In the genomic region with DNA sequence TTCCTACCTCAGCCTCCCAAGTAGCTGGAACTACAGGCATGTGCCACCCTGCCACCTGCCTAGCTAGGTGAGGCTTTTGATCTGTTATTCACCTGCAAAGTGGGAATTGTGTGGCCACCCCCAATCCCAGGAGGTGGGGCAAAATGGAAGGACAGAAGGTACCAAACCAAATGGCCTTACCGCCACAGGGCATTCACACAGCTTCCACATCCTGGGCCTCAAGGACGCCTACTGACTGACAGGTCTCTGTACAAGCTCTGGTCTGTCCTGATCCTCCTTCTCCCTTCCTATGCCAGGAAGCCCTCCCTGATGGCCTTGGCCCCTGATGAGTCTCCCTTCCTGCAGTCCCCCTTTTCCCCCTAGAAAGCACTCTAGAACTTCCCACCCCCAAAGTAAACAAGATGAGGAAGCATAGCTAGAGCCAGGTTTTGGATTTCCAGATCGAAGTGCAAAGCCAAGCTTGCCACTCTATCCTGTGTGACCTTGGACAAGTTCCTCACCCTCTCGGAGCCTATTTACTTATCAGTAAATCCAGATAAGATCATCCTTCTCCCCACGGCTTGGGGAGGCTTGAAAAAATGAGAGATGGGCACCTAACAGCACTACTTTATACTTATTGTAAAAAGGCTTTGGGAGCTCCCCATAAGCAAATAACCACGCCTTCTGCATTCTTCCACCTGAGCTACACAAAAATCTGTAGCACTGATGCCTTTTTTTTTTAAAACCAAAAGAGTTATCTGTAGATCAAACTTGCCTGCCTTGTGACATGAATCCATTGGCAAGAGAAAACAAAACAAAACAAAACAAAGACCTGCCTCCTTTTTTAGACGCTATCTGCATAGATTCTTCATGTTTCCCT, we compare ENCODE assay signal across 24 cellular contexts. TPM values are rescaled to one million over a fixed set of nuclear protein-coding genes. Genes with fewer than 3 reads are reported as not detected.
DNase-seq lines count a peak whose midpoint lies in the region; ATAC-seq and TF ChIP-seq lines count a peak whose summit lies in the region.
"Had no signal": no experiment of that assay in that cellular context is flagged by ENCODE, and none has a peak within 500 bp of the region (broad histone marks: within the 10 kb centered on the region; RNA-seq: fewer than 3 reads in every experiment).

No MANE protein-coding gene starts in this region.

- H3K4me2 ChIP-seq in hepatocyte: peak overlapping the region; percentile 27

- no peak for TF ChIP-seq POLR2A in sigmoid colon (IDR thresholded peaks at IDR 0.05)

- CTCF ChIA-PET in Caco-2 (lab: Charles Lee): interaction anchor here (1.0 to 2.7 kb wide), 2 partner anchors 20 to 137 kb away, joined by 3 to 10 read pairs; no protein-coding TSS in a partner anchor

- no peak for TF ChIP-seq EP300 in sigmoid colon (IDR thresholded peaks at IDR 0.05)

- H3K4me1 ChIP-seq in Caco-2 (peaks cover 36% of the 10 kb centered on the region), RWPE2 (ENCODE audit: insufficient read depth, poor library complexity, severe bottlenecking) (peaks cover 48% of the 10 kb centered on the region), hepatocyte (ENCODE audit: insufficient read depth) (peaks cover 17% of the 10 kb centered on the region), sigmoid colon (peaks cover 0 to 13% (median 13%) of the 10 kb centered on the region in 4 donors)

- TF ChIP-seq CTCF in Caco-2 (IDR thresholded peaks at IDR 0.05; ENCODE audit: insufficient read depth in 1 of 2, low read depth in 1 of 2, low read length in 1 of 2, severe bottlenecking in 1 of 2, unreplicated experiment in 1 of 2): no peak
- no peak for TF ChIP-seq CTCF in RWPE2 (IDR thresholded peaks at IDR 0.05; ENCODE audit: poor library complexity, severe bottlenecking)
- TF ChIP-seq CTCF in hepatocyte (IDR thresholded peaks at IDR 0.05; ENCODE audit: poor library complexity): no peak
- no peak for TF ChIP-seq CTCF in sigmoid colon (IDR thresholded peaks at IDR 0.05)

- peak; percentile 61 to 67 for DNase-seq in Caco-2
- no peak for DNase-seq in RWPE2 (ENCODE audit: low spot score)
- no peak for DNase-seq in hepatocyte (ENCODE audit: low spot score)
- DNase-seq in sigmoid colon: peak; percentile 21
- DNase-seq in iPS-NIHi11 (ENCODE audit: low spot score): no peak
- DNase-seq in Right ventricle myocardium inferior (ENCODE audit: missing footprints): no peak
- DNase-seq in HK-2 (ENCODE audit: unreplicated experiment): no peak
- DNase-seq: activated B cell treated with CpG ODN at 0.5 μM for 24 hours; activated CD4-positive, alpha-beta memory T cell treated with anti-CD3 and anti-CD28 coated beads, Interleukin-2, amount 10 ng/mL, durations not matched to agents 7 days and 5 days; activated naive CD4-positive, alpha-beta T cell treated with anti-CD3 and anti-CD28 coated beads for 36 hours; activated T-cell treated with anti-CD3 and anti-CD28 coated beads, Interleukin-2, amount 50 U/mL, for 1 hour; DMS79 treated with DMSO at 0.1 percent for 48 hours; immature natural killer cell; NCI-H1105; NCI-H2081; nucleus accumbens; stimulated activated CD4-positive, alpha-beta T cell treated with anti-CD3 and anti-CD28 coated beads, Interleukin-12 subunit alpha, Interleukin-12 subunit beta, amount 100 ng/mL, for 4 hours had no signal

- H3K27me3 Mint-ChIP-seq in Caco-2 (ENCODE audit: insufficient read depth, unreplicated experiment): no peaks in the 10 kb centered on the region

- H3K9me2 ChIP-seq in hepatocyte (replicated peaks; ENCODE audit: insufficient read depth): no peaks in the 10 kb centered on the region

- no peaks in the 10 kb centered on the region for H3K27me3 ChIP-seq in Caco-2 (replicated peaks; ENCODE audit: control insufficient read depth, insufficient read depth, low read length)
- no peaks in the 10 kb centered on the region for H3K27me3 ChIP-seq in RWPE2 (ENCODE audit: insufficient read depth, poor library complexity, severe bottlenecking)
- peaks cover 3% of the 10 kb centered on the region for H3K27me3 ChIP-seq in hepatocyte
- peaks cover 9 to 29% (median 22%) of the 10 kb centered on the region in 3 donors for H3K27me3 ChIP-seq in sigmoid colon

- H3K27ac Mint-ChIP-seq in Caco-2 (ENCODE audit: unreplicated experiment): peak overlapping the region; percentile 33
- H3K27ac Mint-ChIP-seq: activated B cell treated with CpG ODN at 0.5 μM for 24 hours; activated CD4-positive, alpha-beta memory T cell treated with anti-CD3 and anti-CD28 coated beads, Interleukin-2, amount 10 ng/mL, durations not matched to agents 7 days and 5 days; activated naive CD4-positive, alpha-beta T cell treated with anti-CD3 and anti-CD28 coated beads for 36 hours; immature natural killer cell had no signal

- no peaks in the 10 kb centered on the region for H4K20me1 ChIP-seq in hepatocyte (ENCODE audit: insufficient read depth, poor library complexity, severe bottlenecking)

- H3K9me3 ChIP-seq in Caco-2 (no peaks in the 10 kb centered on the region), RWPE2 (ENCODE audit: severe bottlenecking) (no peaks in the 10 kb centered on the region), hepatocyte (ENCODE audit: low read depth) (no peaks in the 10 kb centered on the region), sigmoid colon (no peaks in the 10 kb centered on the region)
- H3K9me3 ChIP-seq: heart left ventricle had no signal

- ATAC-seq in RWPE2 (ENCODE audit: low read depth) (no peak), HG02678 (IDR thresholded peaks at IDR 0.05; ENCODE audit: unreplicated experiment) (no peak), Right ventricle myocardium inferior (no peak)
- ATAC-seq: heart left ventricle, Panc1 had no signal

- H3K4me1 Mint-ChIP-seq in Caco-2 (ENCODE audit: low read depth, unreplicated experiment): peaks cover 52% of the 10 kb centered on the region

- POLR2A ChIA-PET in Caco-2 (lab: Charles Lee): interaction anchor here (0.8 to 1.5 kb wide), 4 partner anchors 11 to 167 kb away, joined by 3 to 9 read pairs (median 5); partner anchors contain the start of genes ARL2BP, CIAPIN1 and COQ9

- H3K4me3 Mint-ChIP-seq in Caco-2 (ENCODE audit: unreplicated experiment): no peak overlapping the region
- H3K4me3 Mint-ChIP-seq: activated B cell treated with CpG ODN at 0.5 μM for 24 hours; activated CD4-positive, alpha-beta memory T cell treated with anti-CD3 and anti-CD28 coated beads, Interleukin-2, amount 10 ng/mL, durations not matched to agents 7 days and 5 days; activated naive CD4-positive, alpha-beta T cell treated with anti-CD3 and anti-CD28 coated beads for 36 hours; immature natural killer cell had no signal

- no peak overlapping the region for H2AFZ ChIP-seq in hepatocyte

- H3K4me3 ChIP-seq in Caco-2 (ENCODE audit: low read depth, low read length) (no peak overlapping the region), RWPE2 (ENCODE audit: severe bottlenecking) (no peak overlapping the region), hepatocyte (no peak overlapping the region), sigmoid colon (no peak overlapping the region)
- H3K4me3 ChIP-seq: coronary artery, heart left ventricle, lung, SK-N-MC had no signal

- H3K79me2 ChIP-seq in hepatocyte: peaks cover 58% of the 10 kb centered on the region

- intact Hi-C loops in Caco-2 (cut with micrococcal nuclease; ENCODE audit: unreplicated experiment): loop anchor here (1.0 kb wide), 2 partner anchors 35 to 93 kb away; partner anchors contain the start of gene ARL2BP
- intact Hi-C loops in sigmoid colon (cut with DNase I): no loop called here
- intact Hi-C loops in Right ventricle myocardium inferior (cut with DNase I): no loop called here

- H3K9me3 Mint-ChIP-seq in Caco-2 (ENCODE audit: unreplicated experiment): no peaks in the 10 kb centered on the region
- H3K9me3 Mint-ChIP-seq: activated B cell treated with CpG ODN at 0.5 μM for 24 hours; activated CD4-positive, alpha-beta memory T cell treated with anti-CD3 and anti-CD28 coated beads, Interleukin-2, amount 10 ng/mL, durations not matched to agents 7 days and 5 days; activated naive CD4-positive, alpha-beta T cell treated with anti-CD3 and anti-CD28 coated beads for 36 hours had no signal

- 62% methylated on average over 7 of the region's 7 CpGs for WGBS in hepatocyte (ENCODE audit: low lambda C conversion rate, missing lambda C conversion rate)
- WGBS in sigmoid colon, 2 donors: 36 to 63% methylated on average over 7 of the region's 7 CpGs

- BruUV-seq in Caco-2 (replicated peaks; lab: Mats Ljungman, UMichigan): no TSS peak

- H3K36me3 ChIP-seq in Caco-2 (ENCODE audit: control insufficient read depth, insufficient read depth, low read length) (no peaks in the 10 kb centered on the region; the same call in 1 of the 2 replicates), RWPE2 (ENCODE audit: low read depth) (no peaks in the 10 kb centered on the region), hepatocyte (replicated peaks; ENCODE audit: insufficient read depth, low read depth) (no peaks in the 10 kb centered on the region), sigmoid colon (no peaks in the 10 kb centered on the region)
- H3K36me3 ChIP-seq: heart left ventricle had no signal

- H3K27ac ChIP-seq in RWPE2 (ENCODE audit: poor library complexity, severe bottlenecking) (peak overlapping the region; percentile 97), hepatocyte (peak overlapping the region; percentile 5), sigmoid colon (no peak overlapping the region)
- H3K27ac ChIP-seq: coronary artery, heart left ventricle, SK-N-MC had no signal

- H3K36me3 Mint-ChIP-seq in Caco-2 (ENCODE audit: insufficient read depth, unreplicated experiment): peaks cover 30% of the 10 kb centered on the region
- H3K36me3 Mint-ChIP-seq: immature natural killer cell had no signal

RNA-seq across cellular contexts. Expression of gene PLLP, which starts 4.5 kb away (rescaled TPM):
- 53.0 and 54.0 TPM in 2 replicates for total RNA-seq in Caco-2 (2022)
- total RNA-seq in hepatocyte: 42.3 and 49.5 TPM in 2 replicates
- 31.0 and 38.7 TPM in 2 replicates for polyA plus RNA-seq in hepatocyte
- total RNA-seq in sigmoid colon: 1 to 10 TPM in 3 of 4 donors, under 1 TPM in 1; 0.99 to 4.7 (median 2.8) TPM
- polyA plus RNA-seq in sigmoid colon: 10 to 100 TPM in 1 of 3 donors, 1 to 10 TPM in 2; 4.2 to 10.2 (median 8.0) TPM
- 3.4 TPM for total RNA-seq in Right ventricle myocardium inferior
- total RNA-seq: activated B cell treated with CpG ODN at 0.5 μM for 24 hours, LHCN-M2 had no signal

RNA-seq across cellular contexts. Expression of gene ARL2BP, which starts 35.0 kb away (rescaled TPM):
- total RNA-seq in Caco-2 (2022) (38.5 and 47.6 TPM in 2 replicates), hepatocyte (92.6 and 105 TPM in 2 replicates), sigmoid colon (10 to 100 TPM; 64.7 to 85.6 (median 74.4) TPM), Right ventricle myocardium inferior (64.1 TPM)
- polyA plus RNA-seq in hepatocyte (102 and 104 TPM in 2 replicates), sigmoid colon (10 to 100 TPM; 28.6 to 39.0 (median 36.8) TPM)

Comparison
In these comparisons a context has a peak if more than half of its experiments do, and no peak if none do; other contexts are left out.
1. DNase-seq: peak in Caco-2 (2 of 2) and sigmoid colon (single experiment); none in RWPE2 (single experiment), hepatocyte (single experiment), iPS-NIHi11 (single experiment), Right ventricle myocardium inferior (single experiment) and HK-2 (single experiment).
2. H3K27ac ChIP-seq: peak in RWPE2 (single experiment) and hepatocyte (single experiment); none in sigmoid colon (0 of 4).